ENCODE assay signal across 11 cellular contexts in the genomic region with DNA sequence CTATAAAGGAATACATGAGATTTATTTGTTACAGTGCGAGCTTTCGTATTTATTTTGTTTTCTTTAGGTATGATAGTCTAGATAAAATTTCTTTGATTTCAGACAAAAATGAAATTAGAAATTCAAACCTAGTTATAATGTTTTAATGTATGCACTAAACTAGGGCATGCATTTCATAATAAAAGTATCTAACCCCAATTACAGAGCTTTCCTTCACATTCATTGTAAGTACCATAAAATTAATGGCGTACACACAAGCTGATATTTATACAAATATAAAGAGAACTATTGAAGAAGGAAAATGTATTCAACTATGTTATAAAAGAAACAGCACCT.
DNase-seq lines count a peak whose midpoint lies in the region; ATAC-seq, FAIRE-seq and TF ChIP-seq lines count a peak whose summit lies in the region.
"Had no signal": no experiment of that assay in that cellular context is flagged by ENCODE, and none has a peak within 500 bp of the region (broad histone marks: within the 10 kb centered on the region; RNA-seq: fewer than 3 reads in every experiment).

No MANE protein-coding gene starts in this region.

- peak overlapping the region; percentile 68 for H3K4me3 ChIP-seq in CD4-positive, CD25-positive, alpha-beta regulatory T cell (ENCODE audit: low read depth, low read length)
- H3K4me3 ChIP-seq in Karpas-422 (ENCODE audit: low read length) (peak overlapping the region; percentile 37; the same call in 1 of the 2 replicates), GM12878 (no peak overlapping the region)

- TF ChIP-seq CTCF in GM12878 (IDR thresholded peaks at IDR 0.05 in 2 of 3, conservative IDR thresholded peaks at IDR 0.05 in 1 of 3; ENCODE audit: control insufficient read depth in 2 of 3, extremely low read depth in 1 of 3, insufficient read depth in 1 of 3, low read depth in 3 of 3, low read length in 3 of 3) = no peak

- H3K4me1 Mint-ChIP-seq in CD4-positive, CD25-positive, alpha-beta regulatory T cell = peaks cover 0 to 11% (median 9%) of the 10 kb centered on the region in 4 donors
- peaks cover 11% of the 10 kb centered on the region in 2 donors for H3K4me1 Mint-ChIP-seq in natural killer cell treated with Interleukin-12 subunit alpha and Interleukin-12 subunit beta and Interleukin-15 and Interleukin-18, amount 100 ng/mL, for 72 hours (ENCODE audit: low read depth in 2 of 2)

- H3K36me3 Mint-ChIP-seq in CD4-positive, CD25-positive, alpha-beta regulatory T cell = no peaks in the 10 kb centered on the region
- no peaks in the 10 kb centered on the region for H3K36me3 Mint-ChIP-seq in natural killer cell treated with Interleukin-12 subunit alpha and Interleukin-12 subunit beta and Interleukin-15 and Interleukin-18, amount 100 ng/mL, for 72 hours

- 30% methylated on average over 3 of the region's 3 CpGs for WGBS in GM12878 (ENCODE audit: insufficient coverage, insufficient replicate concordance, low lambda C conversion rate, missing lambda C conversion rate)

- FAIRE-seq in GM12878 (lab: Jason Lieb, UNC) (no peak), GM12892 (lab: Jason Lieb, UNC) (no peak)
- FAIRE-seq: bronchial epithelial cell, HTR-8/SVneo, islet of Langerhans had no signal

- peak overlapping the region in 1 of 3 donors; percentile 7 for H3K27ac Mint-ChIP-seq in CD4-positive, CD25-positive, alpha-beta regulatory T cell
- no peak overlapping the region for H3K27ac Mint-ChIP-seq in natural killer cell treated with Interleukin-12 subunit alpha and Interleukin-12 subunit beta and Interleukin-15 and Interleukin-18, amount 100 ng/mL, for 72 hours

- H3K4me3 Mint-ChIP-seq in CD4-positive, CD25-positive, alpha-beta regulatory T cell = peak overlapping the region in 2 of 4 donors; percentile 78 to 79
- peak overlapping the region; percentile 70 for H3K4me3 Mint-ChIP-seq in natural killer cell treated with Interleukin-12 subunit alpha and Interleukin-12 subunit beta and Interleukin-15 and Interleukin-18, amount 100 ng/mL, for 72 hours

- H3K27me3 Mint-ChIP-seq in CD4-positive, CD25-positive, alpha-beta regulatory T cell = peaks cover 26% of the 10 kb centered on the region
- peaks cover 0 to 14% of the 10 kb centered on the region in 2 donors for H3K27me3 Mint-ChIP-seq in natural killer cell treated with Interleukin-12 subunit alpha and Interleukin-12 subunit beta and Interleukin-15 and Interleukin-18, amount 100 ng/mL, for 72 hours

- no peaks in the 10 kb centered on the region for H3K9me3 Mint-ChIP-seq in CD4-positive, CD25-positive, alpha-beta regulatory T cell
- H3K9me3 Mint-ChIP-seq in natural killer cell treated with Interleukin-12 subunit alpha and Interleukin-12 subunit beta and Interleukin-15 and Interleukin-18, amount 100 ng/mL, for 72 hours = no peaks in the 10 kb centered on the region

- no peak for ATAC-seq in CD4-positive, CD25-positive, alpha-beta regulatory T cell (ENCODE audit: low read depth in 2 of 2)
- ATAC-seq in GM12878 = no peak
- ATAC-seq in natural killer cell treated with Interleukin-12 subunit alpha and Interleukin-12 subunit beta and Interleukin-15 and Interleukin-18, amount 100 ng/mL, for 72 hours = no peak

- POLR2A ChIA-PET in GM12878 (lab: Charles Lee) = no interaction called here

- RAD21 ChIA-PET in GM12878 (lab: Charles Lee; ENCODE audit: unreplicated experiment) = interaction anchor here (0.6 to 3.0 kb wide), 10 partner anchors 9 to 1121 kb away, joined by 3 to 24 read pairs (median 4); no protein-coding TSS in a partner anchor

- no peak for TF ChIP-seq RAD21 in GM12878 (IDR thresholded peaks at IDR 0.05; ENCODE audit: insufficient read depth, low read depth, low read length)

- SMC1A ChIA-PET in GM12878 (lab: Charles Lee; ENCODE audit: uncharacterized antibody, unreplicated experiment) = interaction anchor here (0.7 to 4.2 kb wide), 17 partner anchors 8 to 1258 kb away, joined by 3 to 37 read pairs (median 4); partner anchors contain the start of genes PPHLN1 and ZCRB1

- no peaks in the 10 kb centered on the region for H3K9me3 ChIP-seq in CD4-positive, CD25-positive, alpha-beta regulatory T cell (ENCODE audit: control insufficient read depth in 2 of 2, low read length in 2 of 2)
- no peaks in the 10 kb centered on the region for H3K9me3 ChIP-seq in Karpas-422 (ENCODE audit: low read length)
- H3K9me3 ChIP-seq in GM12878 (replicated peaks; ENCODE audit: control insufficient read depth, insufficient read depth, low read length) = no peaks in the 10 kb centered on the region

- peaks cover 2% of the 10 kb centered on the region for H3K27me3 ChIP-seq in CD4-positive, CD25-positive, alpha-beta regulatory T cell (ENCODE audit: control insufficient read depth, insufficient read depth, low read length)
- H3K27me3 ChIP-seq in Karpas-422 (ENCODE audit: low read length) (no peaks in the 10 kb centered on the region), GM12878 (replicated peaks in 1 of 2; ENCODE audit: control insufficient read depth in 2 of 2, insufficient read depth in 2 of 2, low read length in 1 of 2) (no peaks in the 10 kb centered on the region)

- no peaks in the 10 kb centered on the region for H3K9me2 ChIP-seq in Karpas-422 (replicated peaks; ENCODE audit: insufficient read depth, low read length)

- H3K79me2 ChIP-seq in Karpas-422 (ENCODE audit: low read length) (no peaks in the 10 kb centered on the region), GM12878 (ENCODE audit: control insufficient read depth, insufficient read depth, low read length) (no peaks in the 10 kb centered on the region)

- TF ChIP-seq POLR2A in GM12878 (IDR thresholded peaks at IDR 0.05; ENCODE audit: low read depth, low read length) = no peak
- no peak for TF ChIP-seq POLR2A in GM12892 (IDR thresholded peaks at IDR 0.05; ENCODE audit: low read depth, low read length)

- H4K20me1 ChIP-seq in Karpas-422 (ENCODE audit: insufficient read depth, low read depth, low read length) (no peaks in the 10 kb centered on the region), GM12878 (ENCODE audit: control insufficient read depth, insufficient read depth) (no peaks in the 10 kb centered on the region)

- H3K9ac ChIP-seq in Karpas-422 (ENCODE audit: low read length) (peak overlapping the region; percentile 51), GM12878 (ENCODE audit: control insufficient read depth, insufficient read depth, low read length) (no peak overlapping the region)

- H3K4me2 ChIP-seq in Karpas-422 (ENCODE audit: low read depth, low read length, poor library complexity, severe bottlenecking) = peak overlapping the region; percentile 48
- H3K4me2 ChIP-seq in GM12878 (ENCODE audit: control insufficient read depth, insufficient read depth) = 0 out of 2 replicates have a peak overlapping the region, but pooled peaks have one; percentile 83

- intact Hi-C loops in GM12878 (cut with micrococcal nuclease; ENCODE audit: unreplicated experiment) = loop anchor here (1.0 to 10.0 kb wide), 5 partner anchors 310 to 1078 kb away; no protein-coding TSS in a partner anchor

- no peak overlapping the region for H3K27ac ChIP-seq in CD4-positive, CD25-positive, alpha-beta regulatory T cell (ENCODE audit: insufficient read depth, low read length, poor library complexity, severe bottlenecking)
- H3K27ac ChIP-seq in Karpas-422 (ENCODE audit: low read length) (peak overlapping the region; percentile 43), GM12878 (ENCODE audit: control insufficient read depth, insufficient read depth) (no peak overlapping the region)

- in situ Hi-C loops in GM12878 (cut with MboI) = loop anchor here (5.0 kb wide), 2 partner anchors 752 to 1077 kb away; no protein-coding TSS in a partner anchor

- BruUV-seq in GM12878 (replicated peaks; lab: Mats Ljungman, UMichigan) = no TSS peak

- CTCF ChIA-PET in GM12878 (lab: Yijun Ruan, JAX) = interaction anchor here (0.7 to 6.9 kb wide), 50 partner anchors 8 to 1510 kb away, joined by 3 to 98 read pairs (median 4); no protein-coding TSS in a partner anchor

- DNase-seq in CD4-positive, CD25-positive, alpha-beta regulatory T cell = no peak
- DNase-seq in Karpas-422 (no peak), GM12878 (ENCODE audit: low read depth, low spot score) (no peak), cortex of kidney (lab: John Stamatoyannopoulos, UW) (no peak), AG20443 (ENCODE audit: low spot score) (no peak), NCI-H2171 (lab: John Stamatoyannopoulos, UW) (no peak), GM12892 (ENCODE audit: insufficient read length) (no peak)
- no peak for DNase-seq in natural killer cell treated with Interleukin-12 subunit alpha and Interleukin-12 subunit beta and Interleukin-15 and Interleukin-18, amount 100 ng/mL, for 72 hours (ENCODE audit: low spot score)

- H2AFZ ChIP-seq in Karpas-422 (ENCODE audit: low read length) (peak overlapping the region; percentile 54), GM12878 (ENCODE audit: control insufficient read depth, low read depth, low read length) (no peak overlapping the region)

- H3K36me3 ChIP-seq in CD4-positive, CD25-positive, alpha-beta regulatory T cell (ENCODE audit: control insufficient read depth, insufficient read depth, low read length) = no peaks in the 10 kb centered on the region
- H3K36me3 ChIP-seq in Karpas-422 (ENCODE audit: insufficient read depth, low read length) (no peaks in the 10 kb centered on the region), GM12878 (ENCODE audit: control insufficient read depth in 2 of 2, insufficient read depth in 2 of 2, low read length in 1 of 2) (no peaks in the 10 kb centered on the region)

- H3K4me1 ChIP-seq in CD4-positive, CD25-positive, alpha-beta regulatory T cell (ENCODE audit: control insufficient read depth, insufficient read depth, low read length, poor library complexity, severe bottlenecking) = peaks cover 4% of the 10 kb centered on the region
- peaks cover 35% of the 10 kb centered on the region for H3K4me1 ChIP-seq in Karpas-422 (ENCODE audit: low read length)
- H3K4me1 ChIP-seq in GM12878 (ENCODE audit: control insufficient read depth, insufficient read depth, low read length) = peaks cover 4% of the 10 kb centered on the region; the same call in 1 of the 2 replicates

- no peak for TF ChIP-seq EP300 in GM12878 (IDR thresholded peaks at IDR 0.05; ENCODE audit: borderline replicate concordance in 1 of 2, control insufficient read depth in 1 of 2, low read depth in 2 of 2, low read length in 2 of 2)

TF ChIP-seq in GM12878, 131 proteins besides CTCF, POLR2A, EP300 and RAD21 (continues in another document):
- TF ChIP-seq CHD2 (IDR thresholded peaks at IDR 0.05; ENCODE audit: borderline replicate concordance, low read depth, low read length) (no peak), SMC3 (IDR thresholded peaks at IDR 0.05; ENCODE audit: borderline replicate concordance, low read length) (no peak), TAF1 (IDR thresholded peaks at IDR 0.05; ENCODE audit: borderline replicate concordance, low read depth, low read length) (no peak)
- TF ChIP-seq, protein P1, sequence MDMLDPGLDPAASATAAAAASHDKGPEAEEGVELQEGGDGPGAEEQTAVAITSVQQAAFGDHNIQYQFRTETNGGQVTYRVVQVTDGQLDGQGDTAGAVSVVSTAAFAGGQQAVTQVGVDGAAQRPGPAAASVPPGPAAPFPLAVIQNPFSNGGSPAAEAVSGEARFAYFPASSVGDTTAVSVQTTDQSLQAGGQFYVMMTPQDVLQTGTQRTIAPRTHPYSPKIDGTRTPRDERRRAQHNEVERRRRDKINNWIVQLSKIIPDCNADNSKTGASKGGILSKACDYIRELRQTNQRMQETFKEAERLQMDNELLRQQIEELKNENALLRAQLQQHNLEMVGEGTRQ (IDR thresholded peaks at IDR 0.05; ENCODE audit: borderline replicate concordance, low read depth, low read length) = no peak
